Comparison of ENCODE assay signal across 8 cellular contexts in genomic region chr6:128655978-128656498, GRCh38.
DNase-seq lines count a peak whose midpoint lies in the region; ATAC-seq and TF ChIP-seq lines count a peak whose summit lies in the region.

No MANE protein-coding gene starts in this region.

- 33% methylated on average over 1 of the region's 1 CpG for WGBS in right lobe of liver (ENCODE audit: insufficient coverage, low coverage, low lambda C conversion rate, missing lambda C conversion rate)

- no peak overlapping the region for H3K4me3 ChIP-seq in right lobe of liver

- no peak for TF ChIP-seq POLR2A in right lobe of liver (IDR thresholded peaks at IDR 0.05)

- no peaks in the 10 kb centered on the region for H3K4me1 ChIP-seq in right lobe of liver

- H3K27ac ChIP-seq in right lobe of liver = no peak overlapping the region

- no peaks in the 10 kb centered on the region for H3K9me3 ChIP-seq in right lobe of liver

- DNase-seq in LHCN-M2 (ENCODE audit: low read depth) (peak; percentile 97), epidermal melanocyte (ENCODE audit: insufficient read length, low spot score) (peak; percentile 24), DMS79 treated with DMSO at 0.1 percent for 48 hours (lab: John Stamatoyannopoulos, UW) (no peak), NCI-H2171 (lab: John Stamatoyannopoulos, UW) (no peak), right lobe of liver (no peak), NCI-H1694 treated with DMSO at 0.1 percent for 48 hours (lab: John Stamatoyannopoulos, UW) (no peak)

- no peak for TF ChIP-seq CTCF in right lobe of liver (IDR thresholded peaks at IDR 0.05)

- ATAC-seq in GM18502 (IDR thresholded peaks at IDR 0.05; ENCODE audit: poor library complexity, unreplicated experiment) (peak; percentile 87), GM21825 (IDR thresholded peaks at IDR 0.05; ENCODE audit: unreplicated experiment) (peak; percentile 67), right lobe of liver (no peak)

- no peaks in the 10 kb centered on the region for H3K36me3 ChIP-seq in right lobe of liver

- intact Hi-C loops in right lobe of liver (cut with DNase I) = no loop called here

- no peaks in the 10 kb centered on the region for H3K27me3 ChIP-seq in right lobe of liver

Comparison
In these comparisons a context has a peak if more than half of its experiments do, and no peak if none do; other contexts are left out.
1. ATAC-seq: peak in GM18502 (single experiment) and GM21825 (single experiment); none in right lobe of liver (0 of 4).
2. DNase-seq: peak in LHCN-M2 (single experiment) and epidermal melanocyte (single experiment); none in DMS79 treated with DMSO at 0.1 percent for 48 hours (single experiment), NCI-H2171 (single experiment), right lobe of liver (0 of 3) and NCI-H1694 treated with DMSO at 0.1 percent for 48 hours (single experiment).